Comparison of ENCODE assay signal across 8 cellular contexts in the genomic region with DNA sequence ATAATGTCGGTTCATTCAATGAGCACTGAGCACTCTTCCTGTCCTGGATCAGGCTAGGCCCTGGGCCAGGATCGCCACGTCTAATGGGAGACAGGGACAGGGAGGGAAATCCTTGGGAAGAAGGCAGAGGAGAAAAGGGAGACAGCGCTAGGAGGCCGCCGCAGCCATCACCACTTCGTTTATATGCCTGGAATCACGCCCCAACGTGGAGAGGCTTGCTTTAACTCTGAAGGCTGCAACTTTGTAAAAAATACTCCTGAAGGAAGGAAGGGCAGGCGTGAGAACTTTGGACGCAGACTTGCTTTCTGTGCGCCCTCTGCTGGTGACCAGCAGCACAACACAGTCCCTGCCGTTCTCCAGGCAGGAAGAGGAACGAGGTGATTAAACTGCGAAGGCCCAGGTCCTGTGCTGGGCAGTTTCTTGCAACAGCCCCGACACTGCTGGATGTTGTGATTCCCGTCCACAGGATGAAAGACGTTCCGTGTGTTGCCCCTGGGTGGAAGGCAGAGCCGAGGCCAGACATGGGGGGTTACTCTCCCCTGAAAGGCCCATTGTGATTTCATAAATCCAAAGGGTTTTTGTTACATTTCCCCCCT. TPM values are rescaled to one million over a fixed set of nuclear protein-coding genes. Genes with fewer than 3 reads are reported as not detected.
DNase-seq lines count a peak whose midpoint lies in the region; ATAC-seq and TF ChIP-seq lines count a peak whose summit lies in the region.

No MANE protein-coding gene starts in this region.

- peak overlapping the region; percentile 77 for H3K27ac ChIP-seq in prostate gland
- peak overlapping the region; percentile 48 for H3K27ac ChIP-seq in upper lobe of right lung

- peak; percentile 92 for ATAC-seq in T-helper 17 cell
- ATAC-seq in left ventricle myocardium superior = peak; percentile 97
- peak; percentile 96 for ATAC-seq in upper lobe of right lung
- no peak for ATAC-seq in HG02970 (IDR thresholded peaks at IDR 0.05; ENCODE audit: low FRiP score, unreplicated experiment)

- peaks cover 13% of the 10 kb centered on the region for H3K4me1 Mint-ChIP-seq in T-helper 17 cell

- H3K4me3 Mint-ChIP-seq in T-helper 17 cell = no peak overlapping the region

- H3K4me1 ChIP-seq in prostate gland (replicated peaks) (peaks cover 7% of the 10 kb centered on the region), upper lobe of right lung (peaks cover 5% of the 10 kb centered on the region)

- intact Hi-C loops in left ventricle myocardium superior (cut with micrococcal nuclease) = loop anchor here (5.0 kb wide), 2 partner anchors 117 to 168 kb away; no protein-coding TSS in a partner anchor
- intact Hi-C loops in prostate gland (cut with DNase I) = loop anchor here (1.0 kb wide), 1 partner anchor 167 kb away; no protein-coding TSS in a partner anchor
- intact Hi-C loops in upper lobe of right lung (cut with DNase I) = loop anchor here (5.0 kb wide), 1 partner anchor 163 kb away; no protein-coding TSS in a partner anchor

- H3K27me3 ChIP-seq in prostate gland (replicated peaks; ENCODE audit: insufficient read depth) (no peaks in the 10 kb centered on the region), upper lobe of right lung (no peaks in the 10 kb centered on the region)

- POLR2A ChIA-PET in GM10248 (lab: Yijun Ruan, JAX) = no interaction called here

- H3K36me3 ChIP-seq in prostate gland (no peaks in the 10 kb centered on the region), upper lobe of right lung (no peaks in the 10 kb centered on the region)

- H3K4me3 ChIP-seq in prostate gland (no peak overlapping the region), upper lobe of right lung (no peak overlapping the region)

- peak; percentile 99 for TF ChIP-seq CTCF in GM10248 (IDR thresholded peaks at IDR 0.05; ENCODE audit: control extremely low read depth, extremely low read depth, low read depth, missing control alignments)
- TF ChIP-seq CTCF in prostate gland (IDR thresholded peaks at IDR 0.05) = peak; percentile 93 to 99 (median 98)
- peak; percentile 99 for TF ChIP-seq CTCF in upper lobe of right lung (IDR thresholded peaks at IDR 0.05)

- peak overlapping the region; percentile 67 for H3K27ac Mint-ChIP-seq in T-helper 17 cell

- 0% methylated on average over 20 of the region's 20 CpGs for WGBS in prostate gland

- CTCF ChIA-PET in GM10248 (lab: Yijun Ruan, JAX) = interaction anchor here (1.7 to 2.7 kb wide), 2 partner anchors 162 to 165 kb away, joined by 5 to 11 read pairs; no protein-coding TSS in a partner anchor

- DNase-seq in GM10248 (ENCODE audit: extremely low spot score) = peak; percentile 86
- peak; percentile 66 for DNase-seq in NCI-H146 (lab: John Stamatoyannopoulos, UW)
- peak; percentile 67 to 76 (median 71) for DNase-seq in T-helper 17 cell
- DNase-seq in amygdala (lab: John Stamatoyannopoulos, UW) = peak in 54 of 56 donors; percentile 17 to 87 (median 58)
- DNase-seq in left ventricle myocardium superior = peak; percentile 91
- peak; percentile 92 for DNase-seq in prostate gland (ENCODE audit: low spot score)
- peak; percentile 91 for DNase-seq in upper lobe of right lung

- no peaks in the 10 kb centered on the region for H3K36me3 Mint-ChIP-seq in T-helper 17 cell (ENCODE audit: low read depth)

- peak; percentile 17 for TF ChIP-seq POLR2A in prostate gland (IDR thresholded peaks at IDR 0.05)

- no peaks in the 10 kb centered on the region for H3K27me3 Mint-ChIP-seq in T-helper 17 cell

- H3K9me3 ChIP-seq in T-helper 17 cell (ENCODE audit: control insufficient read depth, low read length, poor library complexity, severe bottlenecking) (no peaks in the 10 kb centered on the region), prostate gland (no peaks in the 10 kb centered on the region), upper lobe of right lung (no peaks in the 10 kb centered on the region)

RNA-seq across cellular contexts. Expression of gene RIBC2, which starts 22.1 kb away (rescaled TPM):
- total RNA-seq in T-helper 17 cell = 1 to 10 TPM; 1.6 to 2.4 TPM
- total RNA-seq in left ventricle myocardium superior = not detected
- total RNA-seq in prostate gland = 1 to 10 TPM; 6.0 to 7.4 TPM
- not detected for total RNA-seq in upper lobe of right lung

RNA-seq across cellular contexts. Expression of gene SMC1B, which starts 22.2 kb away (rescaled TPM):
- total RNA-seq in T-helper 17 cell (under 1 TPM in 1 of 2 donors, not detected in 1; 0.17 TPM), left ventricle myocardium superior (not detected), prostate gland (1 to 10 TPM in 1 of 2 donors, not detected in 1; 8.2 TPM), upper lobe of right lung (not detected)
